Comparison of ENCODE assay signal across 11 cellular contexts in genomic region chr10:100656479-100656878, GRCh38.
DNase-seq lines count a peak whose midpoint lies in the region; ATAC-seq and TF ChIP-seq lines count a peak whose summit lies in the region.
"Had no signal": no experiment of that assay in that cellular context is flagged by ENCODE, and none has a peak within 500 bp of the region (broad histone marks: within the 10 kb centered on the region; RNA-seq: fewer than 3 reads in every experiment).

No MANE protein-coding gene starts in this region.

- in situ Hi-C loops in G401 (cut with HindIII; ENCODE audit: low sequenced_read_pairs): no loop called here

- H3K36me3 Mint-ChIP-seq in Calu3 (ENCODE audit: insufficient read depth, unreplicated experiment): no peaks in the 10 kb centered on the region
- H3K36me3 Mint-ChIP-seq in effector memory CD8-positive, alpha-beta T cell (ENCODE audit: insufficient read depth): peaks cover 3% of the 10 kb centered on the region
- peaks cover 11% of the 10 kb centered on the region for H3K36me3 Mint-ChIP-seq in natural killer cell treated with Interleukin-12 subunit alpha and Interleukin-12 subunit beta and Interleukin-15 and Interleukin-18, amount 100 ng/mL, for 72 hours

- peaks cover 13% of the 10 kb centered on the region for H3K4me1 Mint-ChIP-seq in Calu3 (ENCODE audit: low read depth, unreplicated experiment)
- H3K4me1 Mint-ChIP-seq in effector memory CD8-positive, alpha-beta T cell (ENCODE audit: low read depth in 2 of 2): peaks cover 22% of the 10 kb centered on the region in 2 donors
- peaks cover 23 to 25% of the 10 kb centered on the region in 2 donors for H3K4me1 Mint-ChIP-seq in natural killer cell treated with Interleukin-12 subunit alpha and Interleukin-12 subunit beta and Interleukin-15 and Interleukin-18, amount 100 ng/mL, for 72 hours (ENCODE audit: low read depth in 2 of 2)

- no peaks in the 10 kb centered on the region for H3K9me3 ChIP-seq in sigmoid colon

- H3K36me3 ChIP-seq in sigmoid colon: no peaks in the 10 kb centered on the region

- CTCF ChIA-PET in Calu3 (lab: Charles Lee): interaction anchor here (0.6 kb wide), 1 partner anchor 87 kb away, joined by 3 read pairs; no protein-coding TSS in a partner anchor

- H3K27ac ChIP-seq in sigmoid colon: no peak overlapping the region

- peak; percentile 35 for ATAC-seq in effector memory CD8-positive, alpha-beta T cell (replicated peaks)
- ATAC-seq in natural killer cell treated with Interleukin-12 subunit alpha and Interleukin-12 subunit beta and Interleukin-15 and Interleukin-18, amount 100 ng/mL, for 72 hours: peak; percentile 48 to 67
- ATAC-seq in GM18873 (IDR thresholded peaks at IDR 0.05; ENCODE audit: low FRiP score, unreplicated experiment) (no peak), HG02763 (IDR thresholded peaks at IDR 0.05; ENCODE audit: unreplicated experiment) (no peak)

- TF ChIP-seq POLR2A in sigmoid colon (IDR thresholded peaks at IDR 0.05): no peak

- peaks cover 100% of the 10 kb centered on the region for H3K27me3 Mint-ChIP-seq in Calu3 (ENCODE audit: unreplicated experiment)
- H3K27me3 Mint-ChIP-seq in effector memory CD8-positive, alpha-beta T cell: peaks cover 89 to 96% of the 10 kb centered on the region in 2 donors
- peaks cover 65 to 91% of the 10 kb centered on the region in 2 donors for H3K27me3 Mint-ChIP-seq in natural killer cell treated with Interleukin-12 subunit alpha and Interleukin-12 subunit beta and Interleukin-15 and Interleukin-18, amount 100 ng/mL, for 72 hours

- no peak for TF ChIP-seq CTCF in Calu3 (IDR thresholded peaks at IDR 0.05; ENCODE audit: unreplicated experiment)
- no peak for TF ChIP-seq CTCF in sigmoid colon (IDR thresholded peaks at IDR 0.05)

- TF ChIP-seq EP300 in sigmoid colon (IDR thresholded peaks at IDR 0.05): no peak

- peaks cover 59 to 97% (median 96%) of the 10 kb centered on the region in 3 donors for H3K27me3 ChIP-seq in sigmoid colon

- H3K9me3 Mint-ChIP-seq in Calu3 (ENCODE audit: low read depth, unreplicated experiment): no peaks in the 10 kb centered on the region
- no peaks in the 10 kb centered on the region for H3K9me3 Mint-ChIP-seq in effector memory CD8-positive, alpha-beta T cell
- H3K9me3 Mint-ChIP-seq in natural killer cell treated with Interleukin-12 subunit alpha and Interleukin-12 subunit beta and Interleukin-15 and Interleukin-18, amount 100 ng/mL, for 72 hours: no peaks in the 10 kb centered on the region
- H3K9me3 Mint-ChIP-seq: activated T-cell treated with anti-CD3 and anti-CD28 coated beads, Interleukin-2, amount 50 U/mL, for 24 hours; HFFc6 had no signal

- H3K4me3 Mint-ChIP-seq in Calu3 (ENCODE audit: low read depth, unreplicated experiment): no peak overlapping the region
- H3K4me3 Mint-ChIP-seq in effector memory CD8-positive, alpha-beta T cell: no peak overlapping the region
- no peak overlapping the region for H3K4me3 Mint-ChIP-seq in natural killer cell treated with Interleukin-12 subunit alpha and Interleukin-12 subunit beta and Interleukin-15 and Interleukin-18, amount 100 ng/mL, for 72 hours
- H3K4me3 Mint-ChIP-seq: HFFc6 had no signal

- intact Hi-C loops in Calu3 (cut with micrococcal nuclease; ENCODE audit: unreplicated experiment) (no loop called here), sigmoid colon (cut with DNase I) (no loop called here)

- DNase-seq in Calu3 (peak; percentile 14), HPDE6-E6E7 (ENCODE audit: extremely low spot score) (peak; percentile 73), G401 (ENCODE audit: low spot score) (no peak), sigmoid colon (no peak)
- no peak for DNase-seq in effector memory CD8-positive, alpha-beta T cell
- DNase-seq in natural killer cell treated with Interleukin-12 subunit alpha and Interleukin-12 subunit beta and Interleukin-15 and Interleukin-18, amount 100 ng/mL, for 72 hours (ENCODE audit: low spot score): no peak
- DNase-seq: activated T-cell treated with anti-CD3 and anti-CD28 coated beads, Interleukin-2, amount 50 U/mL, for 24 hours; HFFc6; SIG-M5 had no signal

- peaks cover 0 to 34% (median 32%) of the 10 kb centered on the region in 4 donors for H3K4me1 ChIP-seq in sigmoid colon

- 2% methylated on average over 34 of the region's 34 CpGs for WGBS in sigmoid colon, 2 donors

- H3K4me3 ChIP-seq in sigmoid colon: peak overlapping the region in 2 of 4 donors; percentile 4 to 20

- no TSS peak for BruUV-seq in Calu3 (replicated peaks; lab: Mats Ljungman, UMichigan)

- H3K27ac Mint-ChIP-seq in Calu3 (ENCODE audit: unreplicated experiment): no peak overlapping the region
- no peak overlapping the region for H3K27ac Mint-ChIP-seq in effector memory CD8-positive, alpha-beta T cell
- no peak overlapping the region for H3K27ac Mint-ChIP-seq in natural killer cell treated with Interleukin-12 subunit alpha and Interleukin-12 subunit beta and Interleukin-15 and Interleukin-18, amount 100 ng/mL, for 72 hours
- H3K27ac Mint-ChIP-seq: HFFc6 had no signal

Comparison
In these comparisons a context has a peak if more than half of its experiments do, and no peak if none do; other contexts are left out.
1. DNase-seq: peak in Calu3 (single experiment) and HPDE6-E6E7 (single experiment); none in effector memory CD8-positive, alpha-beta T cell (0 of 3), natural killer cell treated with Interleukin-12 subunit alpha and Interleukin-12 subunit beta and Interleukin-15 and Interleukin-18, amount 100 ng/mL, for 72 hours (single experiment), G401 (single experiment) and sigmoid colon (single experiment).
2. ATAC-seq: peak in effector memory CD8-positive, alpha-beta T cell (single experiment) and natural killer cell treated with Interleukin-12 subunit alpha and Interleukin-12 subunit beta and Interleukin-15 and Interleukin-18, amount 100 ng/mL, for 72 hours (2 of 2); none in GM18873 (single experiment) and HG02763 (single experiment).